In the genomic region with DNA sequence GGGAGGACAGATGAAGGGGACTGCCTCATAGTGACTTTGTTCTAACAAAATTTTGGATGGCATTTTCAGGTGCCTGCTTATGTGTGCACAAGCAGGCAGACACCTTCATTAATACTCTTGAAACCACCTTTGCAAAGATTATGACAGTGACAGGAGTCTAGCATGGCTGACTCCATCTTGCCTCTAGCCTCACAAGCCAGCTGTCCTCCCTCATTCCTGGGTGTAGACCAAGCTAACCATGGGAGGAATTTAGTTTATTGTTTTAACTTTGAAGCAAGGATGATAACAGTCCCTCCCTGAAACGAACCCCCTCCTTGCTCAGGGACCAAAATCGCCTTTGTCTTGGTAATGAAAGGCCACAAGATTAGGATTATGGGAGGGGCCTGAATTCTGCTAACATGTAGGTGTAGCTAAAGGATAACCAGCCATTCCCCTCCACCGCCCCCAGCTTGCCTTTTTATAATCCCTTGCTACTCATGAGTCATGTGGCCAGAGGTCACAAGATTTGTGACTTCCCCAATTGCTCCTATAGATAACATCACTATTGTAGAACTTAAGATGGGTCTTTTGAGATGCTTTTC, we compare ENCODE assay signal across 1 cellular context.
TF ChIP-seq lines count a peak whose summit lies in the region.

No MANE protein-coding gene starts in this region.

TF ChIP-seq in K562, 482 proteins besides CTCF, POLR2A, EP300 and RAD21 (continued from another document and continues in another):
- TF ChIP-seq, protein P1, sequence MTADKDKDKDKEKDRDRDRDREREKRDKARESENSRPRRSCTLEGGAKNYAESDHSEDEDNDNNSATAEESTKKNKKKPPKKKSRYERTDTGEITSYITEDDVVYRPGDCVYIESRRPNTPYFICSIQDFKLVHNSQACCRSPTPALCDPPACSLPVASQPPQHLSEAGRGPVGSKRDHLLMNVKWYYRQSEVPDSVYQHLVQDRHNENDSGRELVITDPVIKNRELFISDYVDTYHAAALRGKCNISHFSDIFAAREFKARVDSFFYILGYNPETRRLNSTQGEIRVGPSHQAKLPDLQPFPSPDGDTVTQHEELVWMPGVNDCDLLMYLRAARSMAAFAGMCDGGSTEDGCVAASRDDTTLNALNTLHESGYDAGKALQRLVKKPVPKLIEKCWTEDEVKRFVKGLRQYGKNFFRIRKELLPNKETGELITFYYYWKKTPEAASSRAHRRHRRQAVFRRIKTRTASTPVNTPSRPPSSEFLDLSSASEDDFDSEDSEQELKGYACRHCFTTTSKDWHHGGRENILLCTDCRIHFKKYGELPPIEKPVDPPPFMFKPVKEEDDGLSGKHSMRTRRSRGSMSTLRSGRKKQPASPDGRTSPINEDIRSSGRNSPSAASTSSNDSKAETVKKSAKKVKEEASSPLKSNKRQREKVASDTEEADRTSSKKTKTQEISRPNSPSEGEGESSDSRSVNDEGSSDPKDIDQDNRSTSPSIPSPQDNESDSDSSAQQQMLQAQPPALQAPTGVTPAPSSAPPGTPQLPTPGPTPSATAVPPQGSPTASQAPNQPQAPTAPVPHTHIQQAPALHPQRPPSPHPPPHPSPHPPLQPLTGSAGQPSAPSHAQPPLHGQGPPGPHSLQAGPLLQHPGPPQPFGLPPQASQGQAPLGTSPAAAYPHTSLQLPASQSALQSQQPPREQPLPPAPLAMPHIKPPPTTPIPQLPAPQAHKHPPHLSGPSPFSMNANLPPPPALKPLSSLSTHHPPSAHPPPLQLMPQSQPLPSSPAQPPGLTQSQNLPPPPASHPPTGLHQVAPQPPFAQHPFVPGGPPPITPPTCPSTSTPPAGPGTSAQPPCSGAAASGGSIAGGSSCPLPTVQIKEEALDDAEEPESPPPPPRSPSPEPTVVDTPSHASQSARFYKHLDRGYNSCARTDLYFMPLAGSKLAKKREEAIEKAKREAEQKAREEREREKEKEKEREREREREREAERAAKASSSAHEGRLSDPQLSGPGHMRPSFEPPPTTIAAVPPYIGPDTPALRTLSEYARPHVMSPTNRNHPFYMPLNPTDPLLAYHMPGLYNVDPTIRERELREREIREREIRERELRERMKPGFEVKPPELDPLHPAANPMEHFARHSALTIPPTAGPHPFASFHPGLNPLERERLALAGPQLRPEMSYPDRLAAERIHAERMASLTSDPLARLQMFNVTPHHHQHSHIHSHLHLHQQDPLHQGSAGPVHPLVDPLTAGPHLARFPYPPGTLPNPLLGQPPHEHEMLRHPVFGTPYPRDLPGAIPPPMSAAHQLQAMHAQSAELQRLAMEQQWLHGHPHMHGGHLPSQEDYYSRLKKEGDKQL (CRISPR knock-in tag; IDR thresholded peaks at IDR 0.05; ENCODE audit: borderline replicate concordance), result no peak
- TF ChIP-seq HMG20B (CRISPR knock-in tag; IDR thresholded peaks at IDR 0.05) (no peak), THAP7 (CRISPR knock-in tag; IDR thresholded peaks at IDR 0.05) (no peak), PBX2 (CRISPR knock-in tag; IDR thresholded peaks at IDR 0.05; ENCODE audit: low read depth) (no peak), PBX2 (tag; conservative IDR thresholded peaks at IDR 0.05; ENCODE audit: low read depth) (0 out of 2 replicates have a peak, but pooled peaks have one; percentile 35), BMI1 (IDR thresholded peaks at IDR 0.05; ENCODE audit: low read length) (no peak), ETV1 (tag; conservative IDR thresholded peaks at IDR 0.05; ENCODE audit: low read depth) (no peak), EP400 (IDR thresholded peaks at IDR 0.05) (no peak), TCF15 (CRISPR knock-in tag; IDR thresholded peaks at IDR 0.05) (no peak), TCFL5 (CRISPR knock-in tag; conservative IDR thresholded peaks at IDR 0.05) (peak; percentile 70; the same call in 1 of the 2 replicates), ZNF583 (CRISPR knock-in tag; IDR thresholded peaks at IDR 0.05) (peak; percentile 92; the same call in 1 of the 2 replicates), ZNF589 (CRISPR knock-in tag; IDR thresholded peaks at IDR 0.05; ENCODE audit: low read depth) (peak; percentile 48; the same call in 1 of the 2 replicates), SOX6 (IDR thresholded peaks at IDR 0.05) (peak; percentile 91), FOSL1 (tag; conservative IDR thresholded peaks at IDR 0.05) (peak; percentile 96), HMGXB4 (CRISPR knock-in tag; IDR thresholded peaks at IDR 0.05) (no peak), CTBP1 (IDR thresholded peaks at IDR 0.05; ENCODE audit: borderline replicate concordance) (peak; percentile 75; the same call in 1 of the 2 replicates), GMEB1 (CRISPR knock-in tag; IDR thresholded peaks at IDR 0.05) (peak; percentile 50; the same call in 1 of the 2 replicates), ZNF584 (CRISPR knock-in tag; IDR thresholded peaks at IDR 0.05; ENCODE audit: low read depth) (peak; percentile 73; the same call in 1 of the 2 replicates), BACH1 (tag; IDR thresholded peaks at IDR 0.05) (peak; percentile 88), ZNF165 (CRISPR knock-in tag; IDR thresholded peaks at IDR 0.05; ENCODE audit: borderline replicate concordance) (0 out of 2 replicates have a peak, but pooled peaks have one; percentile 69), PATZ1 (CRISPR knock-in tag; IDR thresholded peaks at IDR 0.05; ENCODE audit: borderline replicate concordance) (no peak), CHD2 (IDR thresholded peaks at IDR 0.05; ENCODE audit: low read depth, low read length) (no peak), GTF2E2 (tag; IDR thresholded peaks at IDR 0.05) (0 out of 2 replicates have a peak, but pooled peaks have one; percentile 11), FOXK1 (CRISPR knock-in tag; IDR thresholded peaks at IDR 0.05; ENCODE audit: borderline replicate concordance) (no peak), ID3 (CRISPR knock-in tag; IDR thresholded peaks at IDR 0.05) (no peak), ID3 (tag; IDR thresholded peaks at IDR 0.05) (peak; percentile 60; the same call in 1 of the 2 replicates), CBFA2T3 (IDR thresholded peaks at IDR 0.05) (peak; percentile 14; the same call in 1 of the 2 replicates), HIVEP1 (CRISPR knock-in tag; IDR thresholded peaks at IDR 0.05) (peak; percentile 83; the same call in 1 of the 2 replicates), SMAD3 (CRISPR knock-in tag; conservative IDR thresholded peaks at IDR 0.05) (0 out of 2 replicates have a peak, but pooled peaks have one; percentile 63)
- TF ChIP-seq, protein P2, sequence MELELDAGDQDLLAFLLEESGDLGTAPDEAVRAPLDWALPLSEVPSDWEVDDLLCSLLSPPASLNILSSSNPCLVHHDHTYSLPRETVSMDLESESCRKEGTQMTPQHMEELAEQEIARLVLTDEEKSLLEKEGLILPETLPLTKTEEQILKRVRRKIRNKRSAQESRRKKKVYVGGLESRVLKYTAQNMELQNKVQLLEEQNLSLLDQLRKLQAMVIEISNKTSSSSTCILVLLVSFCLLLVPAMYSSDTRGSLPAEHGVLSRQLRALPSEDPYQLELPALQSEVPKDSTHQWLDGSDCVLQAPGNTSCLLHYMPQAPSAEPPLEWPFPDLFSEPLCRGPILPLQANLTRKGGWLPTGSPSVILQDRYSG (tag; conservative IDR thresholded peaks at IDR 0.05; ENCODE audit: low read depth), result 0 out of 2 replicates have a peak, but pooled peaks have one; percentile 48
- TF ChIP-seq, protein P3, sequence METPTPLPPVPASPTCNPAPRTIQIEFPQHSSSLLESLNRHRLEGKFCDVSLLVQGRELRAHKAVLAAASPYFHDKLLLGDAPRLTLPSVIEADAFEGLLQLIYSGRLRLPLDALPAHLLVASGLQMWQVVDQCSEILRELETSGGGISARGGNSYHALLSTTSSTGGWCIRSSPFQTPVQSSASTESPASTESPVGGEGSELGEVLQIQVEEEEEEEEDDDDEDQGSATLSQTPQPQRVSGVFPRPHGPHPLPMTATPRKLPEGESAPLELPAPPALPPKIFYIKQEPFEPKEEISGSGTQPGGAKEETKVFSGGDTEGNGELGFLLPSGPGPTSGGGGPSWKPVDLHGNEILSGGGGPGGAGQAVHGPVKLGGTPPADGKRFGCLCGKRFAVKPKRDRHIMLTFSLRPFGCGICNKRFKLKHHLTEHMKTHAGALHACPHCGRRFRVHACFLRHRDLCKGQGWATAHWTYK (CRISPR knock-in tag; IDR thresholded peaks at IDR 0.05), result peak; percentile 88
- TF ChIP-seq, protein P4, sequence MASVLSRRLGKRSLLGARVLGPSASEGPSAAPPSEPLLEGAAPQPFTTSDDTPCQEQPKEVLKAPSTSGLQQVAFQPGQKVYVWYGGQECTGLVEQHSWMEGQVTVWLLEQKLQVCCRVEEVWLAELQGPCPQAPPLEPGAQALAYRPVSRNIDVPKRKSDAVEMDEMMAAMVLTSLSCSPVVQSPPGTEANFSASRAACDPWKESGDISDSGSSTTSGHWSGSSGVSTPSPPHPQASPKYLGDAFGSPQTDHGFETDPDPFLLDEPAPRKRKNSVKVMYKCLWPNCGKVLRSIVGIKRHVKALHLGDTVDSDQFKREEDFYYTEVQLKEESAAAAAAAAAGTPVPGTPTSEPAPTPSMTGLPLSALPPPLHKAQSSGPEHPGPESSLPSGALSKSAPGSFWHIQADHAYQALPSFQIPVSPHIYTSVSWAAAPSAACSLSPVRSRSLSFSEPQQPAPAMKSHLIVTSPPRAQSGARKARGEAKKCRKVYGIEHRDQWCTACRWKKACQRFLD (CRISPR knock-in tag; IDR thresholded peaks at IDR 0.05), result peak; percentile 63; the same call in 1 of the 2 replicates
